Comparison of ENCODE assay signal across 8 cellular contexts in genomic region chr12:52139579-52140062, GRCh38. TPM values are rescaled to one million over a fixed set of nuclear protein-coding genes. Genes with fewer than 3 reads are reported as not detected.
A peak's percentile ranks its signal among the peaks of the same experiment; 100 is the strongest.
DNase-seq lines count a peak whose midpoint lies in the region; ATAC-seq and TF ChIP-seq lines count a peak whose summit lies in the region.

No MANE protein-coding gene starts in this region.

- no peaks in the 10 kb centered on the region for H3K9me2 ChIP-seq in PC-9 (ENCODE audit: insufficient read depth)

- no TSS peak for BruUV-seq in PC-9 (replicated peaks; lab: Mats Ljungman, UMichigan)

- H3K4me1 Mint-ChIP-seq in CD8-positive, alpha-beta T cell (ENCODE audit: low read depth): peaks cover 2% of the 10 kb centered on the region
- H3K4me1 Mint-ChIP-seq in neural progenitor cell: peaks cover 40% of the 10 kb centered on the region

- H3K79me2 ChIP-seq in PC-9 (ENCODE audit: low read depth) (peaks cover 8% of the 10 kb centered on the region), neural progenitor cell (ENCODE audit: low read depth) (no peaks in the 10 kb centered on the region)

- H3K36me3 Mint-ChIP-seq in CD8-positive, alpha-beta T cell: no peaks in the 10 kb centered on the region
- H3K36me3 Mint-ChIP-seq in neural progenitor cell: no peaks in the 10 kb centered on the region

- H3K27me3 Mint-ChIP-seq in CD8-positive, alpha-beta T cell (ENCODE audit: low read depth): peaks cover 9% of the 10 kb centered on the region
- peaks cover 6% of the 10 kb centered on the region for H3K27me3 Mint-ChIP-seq in neural progenitor cell (ENCODE audit: insufficient read depth, low read depth)

- peak in 2 of 7 experiments; percentile 30 to 33 for DNase-seq in CD8-positive, alpha-beta T cell
- DNase-seq in PC-9: peak; percentile 62 to 78
- DNase-seq in cerebellar cortex (ENCODE audit: low spot score): peak; percentile 34
- peak; percentile 68 for DNase-seq in neural progenitor cell (ENCODE audit: low spot score)

- CTCF ChIA-PET in CD8-positive, alpha-beta T cell (lab: Charles Lee): interaction anchor here (0.8 to 1.6 kb wide), 5 partner anchors 13 to 188 kb away, joined by 3 to 8 read pairs (median 4); no protein-coding TSS in a partner anchor
- CTCF ChIA-PET in HEK293 (lab: Yijun Ruan, JAX): interaction anchor here (0.6 to 3.3 kb wide), 26 partner anchors 8 to 886 kb away, joined by 3 to 21 read pairs (median 4); no protein-coding TSS in a partner anchor
- CTCF ChIA-PET in PC-9 (lab: Charles Lee): interaction anchor here (0.7 to 1.2 kb wide), 3 partner anchors 86 to 762 kb away, joined by 3 to 5 read pairs (median 3); no protein-coding TSS in a partner anchor

- H4K20me1 ChIP-seq in PC-9 (ENCODE audit: insufficient read depth) (no peaks in the 10 kb centered on the region), neural progenitor cell (ENCODE audit: low read depth) (no peaks in the 10 kb centered on the region)

- no peak overlapping the region for H3K4me3 ChIP-seq in CD8-positive, alpha-beta T cell (ENCODE audit: low read depth, low read length)
- no peak overlapping the region for H3K4me3 ChIP-seq in HEK293 (ENCODE audit: low read depth, low read length)
- no peak overlapping the region for H3K4me3 ChIP-seq in PC-9
- no peak overlapping the region for H3K4me3 ChIP-seq in neural progenitor cell

- H3K9me3 ChIP-seq in CD8-positive, alpha-beta T cell (ENCODE audit: low read length): no peaks in the 10 kb centered on the region
- H3K9me3 ChIP-seq in HEK293 (ENCODE audit: control insufficient read depth, insufficient read depth, low read depth, low read length) (no peaks in the 10 kb centered on the region), PC-9 (ENCODE audit: insufficient read depth, low read depth) (no peaks in the 10 kb centered on the region), neural progenitor cell (ENCODE audit: low read depth) (no peaks in the 10 kb centered on the region)

- peak; percentile 83 for ATAC-seq in CD8-positive, alpha-beta T cell
- ATAC-seq in GM18517 (IDR thresholded peaks at IDR 0.05; ENCODE audit: unreplicated experiment) (no peak), GM21360 (IDR thresholded peaks at IDR 0.05; ENCODE audit: unreplicated experiment) (no peak), HG02763 (IDR thresholded peaks at IDR 0.05; ENCODE audit: unreplicated experiment) (no peak)

- H3K9ac ChIP-seq in neural progenitor cell: no peak overlapping the region

- no peak overlapping the region for H3K4me2 ChIP-seq in PC-9
- H3K4me2 ChIP-seq in neural progenitor cell: no peak overlapping the region

- H3F3A ChIP-seq in PC-9 (ENCODE audit: insufficient read depth, low read depth): peaks cover 20% of the 10 kb centered on the region; the same call in 1 of the 2 replicates
- H3F3A ChIP-seq in neural progenitor cell (ENCODE audit: low read depth): no peaks in the 10 kb centered on the region

- POLR2A ChIA-PET in CD8-positive, alpha-beta T cell (lab: Charles Lee): no interaction called here
- POLR2A ChIA-PET in HEK293 (lab: Yijun Ruan, JAX) (no interaction called here), PC-9 (lab: Charles Lee; ENCODE audit: unreplicated experiment) (interaction anchor here (0.7 kb wide), 1 partner anchor 90 kb away, joined by 3 read pairs; no protein-coding TSS in a partner anchor)

- no peak overlapping the region for H3K4me3 Mint-ChIP-seq in CD8-positive, alpha-beta T cell
- peak overlapping the region; percentile 7 for H3K4me3 Mint-ChIP-seq in neural progenitor cell

- no peak overlapping the region for H3K27ac Mint-ChIP-seq in CD8-positive, alpha-beta T cell
- peak overlapping the region; percentile 5 for H3K27ac Mint-ChIP-seq in neural progenitor cell

- H3K4me1 ChIP-seq in CD8-positive, alpha-beta T cell (ENCODE audit: insufficient read depth, low read length): no peaks in the 10 kb centered on the region
- no peaks in the 10 kb centered on the region; the same call in 1 of the 2 replicates for H3K4me1 ChIP-seq in HEK293 (ENCODE audit: control insufficient read depth, insufficient read depth, low read length)
- peaks cover 22% of the 10 kb centered on the region for H3K4me1 ChIP-seq in PC-9 (replicated peaks; ENCODE audit: insufficient read depth)
- no peaks in the 10 kb centered on the region for H3K4me1 ChIP-seq in neural progenitor cell

- no peak overlapping the region for H3K27ac ChIP-seq in CD8-positive, alpha-beta T cell (ENCODE audit: low read depth, low read length)
- no peak overlapping the region for H3K27ac ChIP-seq in HEK293 (ENCODE audit: extremely low read depth, low read depth, low read length)
- no peak overlapping the region for H3K27ac ChIP-seq in PC-9
- no peak overlapping the region for H3K27ac ChIP-seq in neural progenitor cell

- no peaks in the 10 kb centered on the region for H3K9me3 Mint-ChIP-seq in CD8-positive, alpha-beta T cell
- H3K9me3 Mint-ChIP-seq in neural progenitor cell: no peaks in the 10 kb centered on the region

- H2AFZ ChIP-seq in PC-9: no peak overlapping the region
- H2AFZ ChIP-seq in neural progenitor cell (replicated peaks): peak overlapping the region; percentile 76

- no peaks in the 10 kb centered on the region for H3K36me3 ChIP-seq in CD8-positive, alpha-beta T cell (ENCODE audit: insufficient read depth, low read length)
- H3K36me3 ChIP-seq in HEK293 (ENCODE audit: control insufficient read depth in 2 of 2, insufficient read depth in 1 of 2, low read length in 2 of 2): no peaks in the 10 kb centered on the region
- no peaks in the 10 kb centered on the region for H3K36me3 ChIP-seq in PC-9 (ENCODE audit: low read depth)
- H3K36me3 ChIP-seq in neural progenitor cell: no peaks in the 10 kb centered on the region

- no peaks in the 10 kb centered on the region for H3K27me3 ChIP-seq in CD8-positive, alpha-beta T cell (ENCODE audit: insufficient read depth, low read length)
- H3K27me3 ChIP-seq in PC-9 (ENCODE audit: insufficient read depth, low read depth) (no peaks in the 10 kb centered on the region), neural progenitor cell (no peaks in the 10 kb centered on the region)

- intact Hi-C loops in CD8-positive, alpha-beta T cell (cut with DNase I, micrococcal nuclease): no loop called here
- intact Hi-C loops in PC-9 (cut with micrococcal nuclease; ENCODE audit: unreplicated experiment): loop anchor here (1.0 to 2.0 kb wide), 3 partner anchors 233 to 842 kb away; no protein-coding TSS in a partner anchor

- TF ChIP-seq CTCF in CD8-positive, alpha-beta T cell (IDR thresholded peaks at IDR 0.05): peak; percentile 59
- TF ChIP-seq CTCF in HEK293 (tag by site-specific recombination; IDR thresholded peaks at IDR 0.05) (peak; percentile 59), PC-9 (conservative IDR thresholded peaks at IDR 0.05) (peak; percentile 94), neural progenitor cell (IDR thresholded peaks at IDR 0.05) (peak; percentile 81)

TF ChIP-seq in HEK293, 187 proteins besides CTCF, POLR2A, EP300 and RAD21:
- TF ChIP-seq ZNF639 (tag by site-specific recombination; IDR thresholded peaks at IDR 0.05) (no peak), OVOL3 (tag by site-specific recombination; IDR thresholded peaks at IDR 0.05) (no peak), ZNF18 (tag by site-specific recombination; IDR thresholded peaks at IDR 0.05) (no peak), ZNF140 (tag by site-specific recombination; IDR thresholded peaks at IDR 0.05) (no peak), ZEB2 (tag by site-specific recombination; IDR thresholded peaks at IDR 0.05) (peak; percentile 78; the same call in 1 of the 2 replicates), ZNF792 (tag by site-specific recombination; IDR thresholded peaks at IDR 0.05) (no peak), ZNF76 (tag by site-specific recombination; IDR thresholded peaks at IDR 0.05; ENCODE audit: borderline replicate concordance, low read depth) (peak; percentile 53; the same call in 1 of the 2 replicates), ZNF654 (tag by site-specific recombination; IDR thresholded peaks at IDR 0.05; ENCODE audit: low read depth) (peak; percentile 83), IKZF3 (tag by site-specific recombination; IDR thresholded peaks at IDR 0.05) (0 out of 2 replicates have a peak, but pooled peaks have one; percentile 47), ZNF2 (tag by site-specific recombination; IDR thresholded peaks at IDR 0.05) (peak; percentile 66; the same call in 1 of the 2 replicates)

RNA-seq across cellular contexts. Expression of gene KRT80, which starts 52.2 kb away (rescaled TPM):
- not detected for total RNA-seq in CD8-positive, alpha-beta T cell
- total RNA-seq in PC-9 (2021): 84.1 and 94.9 TPM in 2 replicates
- total RNA-seq in neural progenitor cell (ENCODE audit: low replicate concordance): 0.12 TPM in 1 of 2 replicates, not detected in the other

Comparison
In these comparisons a context has a peak if more than half of its experiments do, and no peak if none do; other contexts are left out.
1. RNA of gene KRT80, which starts 52.2 kb away (total RNA-seq): 84.1 to 94.9 TPM in PC-9; not detected in CD8-positive, alpha-beta T cell and 0.12 TPM in neural progenitor cell; every median in the first group is over 10 times any median in the second.
2. Peak in every context shown above with its lines, with median percentiles within 50 percentile points of each other: CTCF ChIP-seq.